ENCODE assay signal across 9 cellular contexts in the genomic region with DNA sequence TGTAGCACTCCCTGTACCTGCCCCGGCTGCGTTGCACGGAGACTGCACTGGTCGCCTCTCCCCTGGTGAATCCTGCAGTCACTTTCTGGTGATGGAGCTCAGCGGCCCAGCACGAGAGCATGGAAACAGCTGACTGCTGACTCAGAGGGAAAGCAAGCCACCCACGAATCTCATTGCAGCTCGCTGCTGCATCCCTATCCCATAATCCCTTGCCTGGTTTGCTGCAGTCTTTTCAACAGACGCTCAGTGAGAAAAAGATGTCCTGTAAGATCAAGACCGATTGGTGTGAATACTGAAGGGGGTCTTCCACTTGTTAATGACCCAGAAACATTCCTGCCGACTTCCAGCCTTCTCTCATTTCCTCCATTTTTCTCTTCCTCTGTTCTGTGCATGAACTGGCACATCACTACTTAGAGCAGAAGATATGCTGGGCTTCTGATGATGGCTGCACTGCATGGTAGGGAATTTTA. TPM values are rescaled to one million over a fixed set of nuclear protein-coding genes. Genes with fewer than 3 reads are reported as not detected.
DNase-seq lines count a peak whose midpoint lies in the region; ATAC-seq and TF ChIP-seq lines count a peak whose summit lies in the region.
"Had no signal": no experiment of that assay in that cellular context is flagged by ENCODE, and none has a peak within 500 bp of the region (broad histone marks: within the 10 kb centered on the region; RNA-seq: fewer than 3 reads in every experiment).

No MANE protein-coding gene starts in this region.

- 35 to 54% (median 52%) methylated on average over 11 of the region's 11 CpGs for WGBS in heart left ventricle, 4 donors
- 16 to 41% methylated on average over 5 to 11 of the region's 11 CpGs for WGBS in esophagus squamous epithelium, 2 donors

- H3K27ac Mint-ChIP-seq in CD4-positive, alpha-beta memory T cell: no peak overlapping the region

- H3K4me3 ChIP-seq in heart left ventricle (no peak overlapping the region), skeletal muscle satellite cell (ENCODE audit: low read length) (peak overlapping the region; percentile 39), esophagus squamous epithelium (peak overlapping the region in 1 of 4 donors; percentile 2)
- H3K4me3 ChIP-seq in CD4-positive, alpha-beta memory T cell (ENCODE audit: low read length in 2 of 2): no peak overlapping the region

- DNase-seq in NCI-H524 (lab: John Stamatoyannopoulos, UW) (peak; percentile 20 to 69), NCI-H524 treated with DMSO at 0.1 percent for 48 hours (lab: John Stamatoyannopoulos, UW) (no peak), heart left ventricle (peak in 2 of 5 donors; percentile 29 to 32), esophagus squamous epithelium (lab: John Stamatoyannopoulos, UW) (no peak)
- DNase-seq in activated T-cell treated with anti-CD3 and anti-CD28 coated beads, Interleukin-2, amount 50 U/mL, for 1 hour: peak; percentile 23
- DNase-seq in CD4-positive, alpha-beta memory T cell: no peak

- H3K27ac ChIP-seq in heart left ventricle (no peak overlapping the region), esophagus squamous epithelium (no peak overlapping the region)
- no peak overlapping the region for H3K27ac ChIP-seq in CD4-positive, alpha-beta memory T cell (ENCODE audit: low read depth, low read length)
- H3K27ac ChIP-seq: VCaP had no signal

- peaks cover 0 to 25% (median 2%) of the 10 kb centered on the region in 12 donors for H3K4me1 ChIP-seq in heart left ventricle
- peaks cover 15% of the 10 kb centered on the region for H3K4me1 ChIP-seq in skeletal muscle satellite cell (ENCODE audit: control insufficient read depth, insufficient read depth, low read length)
- peaks cover 0 to 23% (median 3%) of the 10 kb centered on the region in 3 donors for H3K4me1 ChIP-seq in esophagus squamous epithelium
- H3K4me1 ChIP-seq in CD4-positive, alpha-beta memory T cell (ENCODE audit: insufficient read depth, low read length): peaks cover 10% of the 10 kb centered on the region

- H3K36me3 ChIP-seq in heart left ventricle (no peaks in the 10 kb centered on the region), skeletal muscle satellite cell (ENCODE audit: insufficient read depth, low read length) (no peaks in the 10 kb centered on the region), esophagus squamous epithelium (no peaks in the 10 kb centered on the region)
- H3K36me3 ChIP-seq in CD4-positive, alpha-beta memory T cell (ENCODE audit: insufficient read depth, low read length): no peaks in the 10 kb centered on the region

- POLR2A ChIA-PET in CD4-positive, alpha-beta memory T cell (lab: Charles Lee; ENCODE audit: partially characterized antibody): interaction anchor here (1.2 kb wide), 1 partner anchor 9 kb away, joined by 3 read pairs; no protein-coding TSS in a partner anchor

- peaks cover 0 to 8% (median 4%) of the 10 kb centered on the region in 8 donors for H3K9me3 Mint-ChIP-seq in CD4-positive, alpha-beta memory T cell

- ATAC-seq in HG03520 (IDR thresholded peaks at IDR 0.05; ENCODE audit: unreplicated experiment): peak; percentile 67
- peak in 3 of 4 donors; percentile 62 to 70 (median 67) for ATAC-seq in heart left ventricle

- CTCF ChIA-PET in CD4-positive, alpha-beta memory T cell (lab: Charles Lee; ENCODE audit: partially characterized antibody): interaction anchor here (0.8 kb wide), 1 partner anchor 40 kb away, joined by 3 read pairs; no protein-coding TSS in a partner anchor

- no peak overlapping the region for H3K9ac ChIP-seq in skeletal muscle satellite cell (ENCODE audit: low read depth, low read length)

- H3K27me3 Mint-ChIP-seq in CD4-positive, alpha-beta memory T cell: peaks cover 6 to 13% of the 10 kb centered on the region in 2 donors

- H3K4me3 Mint-ChIP-seq in CD4-positive, alpha-beta memory T cell: no peak overlapping the region

- peaks cover 2 to 6% of the 10 kb centered on the region in 2 donors for H3K36me3 Mint-ChIP-seq in CD4-positive, alpha-beta memory T cell

- H3K4me2 ChIP-seq in skeletal muscle satellite cell (ENCODE audit: low read length): peak overlapping the region; percentile 71

- intact Hi-C loops in heart left ventricle (cut with DNase I) (loop anchor here in 1 of 10 donors (10.0 kb wide), 1 partner anchor 48 kb away; no protein-coding TSS in a partner anchor), esophagus squamous epithelium (cut with DNase I) (no loop called here)
- intact Hi-C loops in CD4-positive, alpha-beta memory T cell (cut with micrococcal nuclease): no loop called here

- TF ChIP-seq POLR2A in heart left ventricle (IDR thresholded peaks at IDR 0.05) (no peak), esophagus squamous epithelium (IDR thresholded peaks at IDR 0.05) (no peak)

- peaks cover 0 to 10% (median 3%) of the 10 kb centered on the region in 12 donors for H3K9me3 ChIP-seq in heart left ventricle
- H3K9me3 ChIP-seq in skeletal muscle satellite cell (replicated peaks; ENCODE audit: low read length): no peaks in the 10 kb centered on the region
- H3K9me3 ChIP-seq in esophagus squamous epithelium: peaks cover 0 to 11% (median 6%) of the 10 kb centered on the region in 3 donors
- no peaks in the 10 kb centered on the region for H3K9me3 ChIP-seq in CD4-positive, alpha-beta memory T cell (ENCODE audit: control insufficient read depth in 1 of 2, low read length in 2 of 2)

- H3K27me3 ChIP-seq in heart left ventricle (no peaks in the 10 kb centered on the region), skeletal muscle satellite cell (ENCODE audit: control insufficient read depth, insufficient read depth, low read length) (no peaks in the 10 kb centered on the region), esophagus squamous epithelium (no peaks in the 10 kb centered on the region)
- no peaks in the 10 kb centered on the region for H3K27me3 ChIP-seq in CD4-positive, alpha-beta memory T cell (ENCODE audit: insufficient read depth, low read length)

- peaks cover 0 to 3% (median 1%) of the 10 kb centered on the region in 4 donors for H3K4me1 Mint-ChIP-seq in CD4-positive, alpha-beta memory T cell

- no peak for TF ChIP-seq CTCF in heart left ventricle (IDR thresholded peaks at IDR 0.05)
- no peak for TF ChIP-seq CTCF in esophagus squamous epithelium (IDR thresholded peaks at IDR 0.05)

RNA-seq across cellular contexts. Expression of a gene that starts 52.9 kb away (rescaled TPM):
- total RNA-seq in heart left ventricle: 10 to 100 TPM; 13.0 to 30.5 (median 19.0) TPM
- polyA plus RNA-seq in heart left ventricle: 1 to 10 TPM; 5.5 to 5.8 TPM
- total RNA-seq in skeletal muscle satellite cell (2012; rRNA removed): 20.1 and 36.8 TPM in 2 replicates
- 10 to 100 TPM in 3 of 4 donors, 1 to 10 TPM in 1; 5.8 to 18.9 (median 14.9) TPM for total RNA-seq in esophagus squamous epithelium
- total RNA-seq in CD4-positive, alpha-beta memory T cell: 10 to 100 TPM; 11.9 to 12.3 TPM
- polyA plus RNA-seq in CD4-positive, alpha-beta memory T cell: 1 to 10 TPM; 7.5 to 9.1 TPM

Comparison
In these comparisons a context has a peak if more than half of its experiments do, and no peak if none do; other contexts are left out.
1. DNase-seq: peak in NCI-H524 (2 of 2) and activated T-cell treated with anti-CD3 and anti-CD28 coated beads, Interleukin-2, amount 50 U/mL, for 1 hour (single experiment); none in NCI-H524 treated with DMSO at 0.1 percent for 48 hours (single experiment), esophagus squamous epithelium (single experiment) and CD4-positive, alpha-beta memory T cell (0 of 5).